ENCODE assay signal across 8 cellular contexts in the genomic region with DNA sequence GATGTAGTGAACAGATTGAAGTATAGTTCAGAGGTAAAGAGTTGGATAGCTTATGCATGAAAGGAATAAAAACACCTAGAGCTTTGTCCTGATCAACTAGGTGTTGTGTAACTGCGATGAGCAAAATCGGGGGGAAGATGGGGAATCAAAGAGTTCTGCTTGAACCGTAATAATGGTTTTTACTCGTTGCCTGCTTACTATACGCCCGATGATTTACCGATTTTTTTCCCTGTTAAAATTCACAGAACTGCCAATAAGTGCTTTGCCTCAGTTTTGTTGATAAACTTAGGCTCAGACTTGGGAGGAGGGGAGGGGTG.
A peak's percentile ranks its signal among the peaks of the same experiment; 100 is the strongest.
DNase-seq lines count a peak whose midpoint lies in the region; ATAC-seq and TF ChIP-seq lines count a peak whose summit lies in the region.

No MANE protein-coding gene starts in this region.

- TF ChIP-seq CTCF in GM12865 (IDR thresholded peaks at IDR 0.05; ENCODE audit: insufficient read depth, low read depth, low read length, missing control alignments) (no peak), fibroblast of mammary gland (conservative IDR thresholded peaks at IDR 0.05; ENCODE audit: control insufficient read depth, insufficient read depth, low read depth, low read length) (no peak), retinal pigment epithelial cell (conservative IDR thresholded peaks at IDR 0.05; ENCODE audit: low read depth, low read length) (no peak)

- peak overlapping the region; percentile 51; the same call in 1 of the 2 replicates for H3K27ac ChIP-seq in SK-N-MC

- H3K4me3 ChIP-seq in GM12865 (ENCODE audit: low read depth, low read length) (peak overlapping the region; percentile 99), SK-N-MC (peak overlapping the region; percentile 97), fibroblast of mammary gland (ENCODE audit: control insufficient read depth, low read depth, low read length) (peak overlapping the region; percentile 94), retinal pigment epithelial cell (ENCODE audit: low read length) (peak overlapping the region; percentile 92)

- ATAC-seq in GM21360 (IDR thresholded peaks at IDR 0.05; ENCODE audit: unreplicated experiment) = no peak

- peak overlapping the region; percentile 90 for H3K9ac ChIP-seq in SK-N-MC (ENCODE audit: insufficient read length)

- DNase-seq in GM12865 (ENCODE audit: low read depth) (no peak), SK-N-MC (ENCODE audit: low read depth, low spot score) (no peak), fibroblast of mammary gland (ENCODE audit: low read depth) (no peak), retinal pigment epithelial cell (ENCODE audit: low read depth) (no peak), NCI-H748 treated with DMSO at 0.1 percent for 48 hours (lab: John Stamatoyannopoulos, UW) (no peak), GM03348 (ENCODE audit: low spot score) (no peak), middle frontal gyrus (ENCODE audit: extremely low spot score, low spot score) (no peak)

- H3K9me3 ChIP-seq in SK-N-MC (ENCODE audit: low read depth, low read length) = no peaks in the 10 kb centered on the region

- peaks cover 26% of the 10 kb centered on the region for H3K36me3 ChIP-seq in SK-N-MC (ENCODE audit: insufficient read depth, low read length)
